ENCODE assay signal across 8 cellular contexts in genomic region chr1:173824315-173825081, GRCh38.
DNase-seq lines count a peak whose midpoint lies in the region; ATAC-seq and TF ChIP-seq lines count a peak whose summit lies in the region.

Gene CENPL (minus strand): TSS chr1:173824883. CDS start chr1:173811299, 13,584 bp downstream.
Gene DARS2 (plus strand): TSS chr1:173824673. CDS start chr1:173825230, 557 bp downstream.

- peaks cover 47% of the 10 kb centered on the region for H3K4me1 Mint-ChIP-seq in central memory CD8-positive, alpha-beta T cell

- peaks cover 10% of the 10 kb centered on the region for H3K36me3 Mint-ChIP-seq in central memory CD8-positive, alpha-beta T cell (ENCODE audit: insufficient read depth)

- TF ChIP-seq CTCF in AG09309 (IDR thresholded peaks at IDR 0.05; ENCODE audit: control insufficient read depth, insufficient read depth, low read depth, low read length, missing control alignments): no peak

- H3K4me3 Mint-ChIP-seq in central memory CD8-positive, alpha-beta T cell: peak within 1 kb of the TSS; percentile 95

- peak within 1 kb of the TSS; percentile 90 for H3K4me3 ChIP-seq in AG09309 (ENCODE audit: control insufficient read depth, low read depth, low read length)

- H3K9me3 Mint-ChIP-seq in central memory CD8-positive, alpha-beta T cell: no peaks in the 10 kb centered on the region

- H3K27me3 Mint-ChIP-seq in central memory CD8-positive, alpha-beta T cell: no peaks in the 10 kb centered on the region

- DNase-seq in AG09309 (ENCODE audit: low read depth) (peak; percentile 95), NCI-H446 (lab: John Stamatoyannopoulos, UW) (peak; percentile 99), inferior parietal cortex (ENCODE audit: extremely low spot score) (peak; percentile 99)
- peak; percentile 84 for DNase-seq in activated CD4-positive, CD25-positive, alpha-beta regulatory T cell treated with anti-CD3 and anti-CD28 coated beads, Interleukin-2, amount 50 U/mL, for 16 hours (ENCODE audit: low read depth, low spot score)
- DNase-seq in central memory CD8-positive, alpha-beta T cell (ENCODE audit: low spot score in 2 of 2): peak; percentile 80 to 86
- DNase-seq in stimulated activated CD4-positive, alpha-beta T cell treated with anti-CD3 and anti-CD28 coated beads, Interleukin-12 subunit alpha, Interleukin-12 subunit beta, amount 100 ng/mL, for 24 hours (ENCODE audit: low read depth in 2 of 2): peak; percentile 80 to 83

- peak; percentile 81 for ATAC-seq in GM19025 (IDR thresholded peaks at IDR 0.05; ENCODE audit: low read depth, unreplicated experiment)
- ATAC-seq in HG03342 (IDR thresholded peaks at IDR 0.05; ENCODE audit: unreplicated experiment): peak; percentile 79
- peak; percentile 88 for ATAC-seq in central memory CD8-positive, alpha-beta T cell (replicated peaks; ENCODE audit: extremely low read depth, poor library complexity, severe bottlenecking)

- H3K27ac Mint-ChIP-seq in central memory CD8-positive, alpha-beta T cell (ENCODE audit: low read depth): peak within 1 kb of the TSS; percentile 86

Comparison
In these comparisons a context has a peak if more than half of its experiments do, and no peak if none do; other contexts are left out.
1. Peak in every context shown above with its lines: DNase-seq, ATAC-seq and H3K4me3 ChIP-seq.